ENCODE assay signal across 13 cellular contexts in the genomic region with DNA sequence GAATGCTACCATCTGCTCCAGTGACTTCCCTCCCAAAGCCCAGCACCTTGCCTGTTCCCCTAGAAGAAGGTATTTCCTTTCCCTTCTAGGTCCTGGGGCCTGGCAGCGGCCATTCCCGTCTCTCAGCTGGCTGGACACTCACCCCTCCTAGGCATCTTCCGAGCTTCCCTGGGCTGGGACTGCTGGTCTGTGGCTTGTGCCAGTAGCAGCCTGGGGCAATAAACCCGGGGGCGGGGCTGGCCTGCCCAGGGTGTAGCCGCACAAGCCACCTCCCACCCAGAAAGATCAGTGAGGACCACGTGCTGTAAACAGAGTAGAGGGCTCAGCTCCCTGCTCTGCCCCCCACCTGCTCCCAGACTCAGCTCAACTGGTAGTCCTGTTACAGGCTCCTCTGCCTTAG. TPM values are rescaled to one million over a fixed set of nuclear protein-coding genes. Genes with fewer than 3 reads are reported as not detected.
DNase-seq lines count a peak whose midpoint lies in the region; ATAC-seq lines count a peak whose summit lies in the region.
"Had no signal": no experiment of that assay in that cellular context is flagged by ENCODE, and none has a peak within 500 bp of the region (broad histone marks: within the 10 kb centered on the region; RNA-seq: fewer than 3 reads in every experiment).

No MANE protein-coding gene starts in this region.

- ATAC-seq in Right ventricle myocardium superior (ENCODE audit: poor library complexity) (peak; percentile 8), left colon (peak; percentile 96), GM18520 (IDR thresholded peaks at IDR 0.05; ENCODE audit: unreplicated experiment) (no peak)

- intact Hi-C loops in Right ventricle myocardium superior (cut with DNase I) (no loop called here), cardiac septum (cut with DNase I) (no loop called here), left colon (cut with DNase I, micrococcal nuclease) (no loop called here)

- DNase-seq in Right ventricle myocardium superior (peak; percentile 55), cardiac septum (ENCODE audit: low spot score) (no peak), amygdala (lab: John Stamatoyannopoulos, UW) (peak in 49 of 56 donors; percentile 32 to 89 (median 73)), left colon (peak; percentile 74 to 86), kidney glomerular epithelial cell (lab: John Stamatoyannopoulos, UW) (no peak), NCI-H2029 treated with DMSO at 0.1 percent for 48 hours (lab: John Stamatoyannopoulos, UW) (no peak), KBM-7 (no peak)
- DNase-seq: activated B cell treated with CpG ODN at 0.5 μM for 24 hours; activated naive CD4-positive, alpha-beta T cell treated with anti-CD3 and anti-CD28 coated beads for 36 hours; effector CD4-positive, alpha-beta T cell; pancreas had no signal

- in situ Hi-C loops in KBM-7 (cut with MboI; ENCODE audit: low pct_unique_long_range_greater_than_20kb, low sequenced_read_pairs): loop anchor here (25.0 kb wide), 1 partner anchor 300 kb away; no protein-coding TSS in a partner anchor

RNA-seq across cellular contexts. Expression of gene LIPE, which starts 15.0 kb away (rescaled TPM):
- total RNA-seq in Right ventricle myocardium superior (61.4 TPM), cardiac septum (54.9 TPM), left colon (1 to 10 TPM; 7.1 to 9.7 TPM)

RNA-seq across cellular contexts. Expression of gene CNFN, which starts 22.1 kb away (rescaled TPM):
- 1.1 TPM for total RNA-seq in Right ventricle myocardium superior
- total RNA-seq in cardiac septum: 0.67 TPM
- total RNA-seq in left colon: 1 to 10 TPM; 4.2 to 5.4 TPM
- total RNA-seq: activated naive CD4-positive, alpha-beta T cell treated with anti-CD3 and anti-CD28 coated beads for 36 hours had no signal

RNA-seq across cellular contexts. Expression of gene CXCL17, which starts 30.5 kb away (rescaled TPM):
- total RNA-seq in Right ventricle myocardium superior (not detected), cardiac septum (not detected), left colon (not detected)
- total RNA-seq: activated B cell treated with CpG ODN at 0.5 μM for 24 hours; activated naive CD4-positive, alpha-beta T cell treated with anti-CD3 and anti-CD28 coated beads for 36 hours; B cell had no signal

Comparison
In these comparisons a context has a peak if more than half of its experiments do, and no peak if none do; other contexts are left out.
1. DNase-seq: peak in Right ventricle myocardium superior (single experiment), amygdala (49 of 56) and left colon (2 of 2); none in cardiac septum (single experiment), kidney glomerular epithelial cell (single experiment), NCI-H2029 treated with DMSO at 0.1 percent for 48 hours (single experiment) and KBM-7 (single experiment).